In genomic region chr10:93899109-93899508, GRCh38 we compare ENCODE assay signal across 22 cellular contexts. TPM values are rescaled to one million over a fixed set of nuclear protein-coding genes. Genes with fewer than 3 reads are reported as not detected.
A peak's percentile ranks its signal among the peaks of the same experiment; 100 is the strongest.
DNase-seq lines count a peak whose midpoint lies in the region; ATAC-seq, FAIRE-seq and TF ChIP-seq lines count a peak whose summit lies in the region.
"Had no signal": no experiment of that assay in that cellular context is flagged by ENCODE, and none has a peak within 500 bp of the region (broad histone marks: within the 10 kb centered on the region; RNA-seq: fewer than 3 reads in every experiment).

No MANE protein-coding gene starts in this region.

- intact Hi-C loops in Right ventricle myocardium superior (cut with DNase I) (no loop called here), cardiac septum (cut with DNase I) (no loop called here)

- H3K9ac ChIP-seq in mucosa of rectum (ENCODE audit: low read depth in 1 of 2, low read length in 2 of 2) = no peak overlapping the region
- H3K9ac ChIP-seq: BLaER1 treated with 17β-estradiol and CSF1 and Interleukin-3, amounts not matched to agents 10 nM and 100 nM had no signal

- 29 to 73% (median 51%) methylated on average over 2 of the region's 2 CpGs for WGBS in small intestine, 3 donors

- CTCF ChIA-PET in RWPE1 (lab: Yijun Ruan, JAX) = no interaction called here

- no peak for DNase-seq in Right ventricle myocardium superior
- DNase-seq in cardiac septum (ENCODE audit: low spot score) = no peak
- DNase-seq in small intestine = peak; percentile 89
- no peak for DNase-seq in DMS153 (lab: John Stamatoyannopoulos, UW)
- DNase-seq in DMS 273 treated with DMSO at 0.1 percent for 48 hours (lab: John Stamatoyannopoulos, UW) = no peak
- DNase-seq in RWPE1 (ENCODE audit: low spot score) = no peak
- DNase-seq: ACHN; AML-193; BE2C; CD4-positive, alpha-beta T cell; CD8-positive, alpha-beta memory T cell; DND-41; GOT3; HFFc6 had no signal

- FAIRE-seq in small intestine (lab: Jason Lieb, UNC) = no peak
- FAIRE-seq: A549, D721Med, G401.6, GM12892 had no signal

- H3K27ac ChIP-seq in mucosa of rectum (ENCODE audit: low read depth in 2 of 2, low read length in 2 of 2) (peak overlapping the region; percentile 10 to 57), small intestine (ENCODE audit: low read depth in 1 of 2, low read length in 1 of 2) (peak overlapping the region in 1 of 2 donors; percentile 15), RWPE1 (no peak overlapping the region)
- H3K27ac ChIP-seq: 22Rv1; A549; BLaER1 treated with 17β-estradiol and CSF1 and Interleukin-3, amounts not matched to agents 10 nM and 100 nM had no signal

- POLR2A ChIA-PET in RWPE1 (lab: Yijun Ruan, JAX; ENCODE audit: low non-redundant PET) = no interaction called here

- no peak for TF ChIP-seq CTCF in RWPE1 (conservative IDR thresholded peaks at IDR 0.05; ENCODE audit: low read depth)

- no peaks in the 10 kb centered on the region for H3K9me3 ChIP-seq in mucosa of rectum (ENCODE audit: control insufficient read depth in 2 of 2, low read length in 2 of 2)
- H3K9me3 ChIP-seq in small intestine (ENCODE audit: control insufficient read depth, low read depth) = no peaks in the 10 kb centered on the region
- H3K9me3 ChIP-seq: A549, BE2C, HAP-1 had no signal

- H3K36me3 ChIP-seq in mucosa of rectum (ENCODE audit: control insufficient read depth in 2 of 2, insufficient read depth in 2 of 2, low read length in 2 of 2) (peaks cover 3 to 4% of the 10 kb centered on the region in 2 donors), small intestine (ENCODE audit: control insufficient read depth in 2 of 2, insufficient read depth in 2 of 2, low read length in 2 of 2) (peaks cover 0 to 2% of the 10 kb centered on the region in 2 donors)

- H3K4me3 ChIP-seq in mucosa of rectum (ENCODE audit: low read length in 2 of 2) (peak overlapping the region in 1 of 2 donors; percentile 24), small intestine (ENCODE audit: low read depth in 1 of 2, low read length in 2 of 2) (peak overlapping the region in 1 of 2 donors; percentile 9)
- H3K4me3 ChIP-seq: A549; BLaER1 treated with 17β-estradiol and CSF1 and Interleukin-3, amounts not matched to agents 10 nM and 100 nM; HAP-1 had no signal

- no peaks in the 10 kb centered on the region for H3K27me3 ChIP-seq in mucosa of rectum (ENCODE audit: control insufficient read depth in 2 of 2, insufficient read depth in 2 of 2, low read length in 2 of 2)
- no peaks in the 10 kb centered on the region for H3K27me3 ChIP-seq in small intestine (ENCODE audit: control insufficient read depth in 2 of 2, insufficient read depth in 2 of 2, low read length in 2 of 2)
- H3K27me3 ChIP-seq: BE2C; BLaER1 treated with 17β-estradiol and CSF1 and Interleukin-3, amounts not matched to agents 10 nM and 100 nM had no signal

- H3K4me1 ChIP-seq in mucosa of rectum (ENCODE audit: control insufficient read depth in 2 of 2, insufficient read depth in 2 of 2, low read length in 2 of 2) (peaks cover 16 to 26% of the 10 kb centered on the region in 2 donors), small intestine (ENCODE audit: control insufficient read depth in 2 of 2, insufficient read depth in 1 of 2, low read depth in 1 of 2, low read length in 1 of 2) (peaks cover 2 to 4% of the 10 kb centered on the region in 2 donors)
- H3K4me1 ChIP-seq: BE2C had no signal

- ATAC-seq in Right ventricle myocardium superior (ENCODE audit: poor library complexity) = peak; percentile 27
- ATAC-seq: A549 had no signal

RNA-seq across cellular contexts. Expression of gene SLC35G1, which starts 5.3 kb away (rescaled TPM):
- 1.7 TPM for total RNA-seq in Right ventricle myocardium superior
- 2.8 TPM for total RNA-seq in cardiac septum
- 10 to 100 TPM; 48.3 to 74.3 (median 71.3) TPM for polyA plus RNA-seq in small intestine
